In the genomic region with DNA sequence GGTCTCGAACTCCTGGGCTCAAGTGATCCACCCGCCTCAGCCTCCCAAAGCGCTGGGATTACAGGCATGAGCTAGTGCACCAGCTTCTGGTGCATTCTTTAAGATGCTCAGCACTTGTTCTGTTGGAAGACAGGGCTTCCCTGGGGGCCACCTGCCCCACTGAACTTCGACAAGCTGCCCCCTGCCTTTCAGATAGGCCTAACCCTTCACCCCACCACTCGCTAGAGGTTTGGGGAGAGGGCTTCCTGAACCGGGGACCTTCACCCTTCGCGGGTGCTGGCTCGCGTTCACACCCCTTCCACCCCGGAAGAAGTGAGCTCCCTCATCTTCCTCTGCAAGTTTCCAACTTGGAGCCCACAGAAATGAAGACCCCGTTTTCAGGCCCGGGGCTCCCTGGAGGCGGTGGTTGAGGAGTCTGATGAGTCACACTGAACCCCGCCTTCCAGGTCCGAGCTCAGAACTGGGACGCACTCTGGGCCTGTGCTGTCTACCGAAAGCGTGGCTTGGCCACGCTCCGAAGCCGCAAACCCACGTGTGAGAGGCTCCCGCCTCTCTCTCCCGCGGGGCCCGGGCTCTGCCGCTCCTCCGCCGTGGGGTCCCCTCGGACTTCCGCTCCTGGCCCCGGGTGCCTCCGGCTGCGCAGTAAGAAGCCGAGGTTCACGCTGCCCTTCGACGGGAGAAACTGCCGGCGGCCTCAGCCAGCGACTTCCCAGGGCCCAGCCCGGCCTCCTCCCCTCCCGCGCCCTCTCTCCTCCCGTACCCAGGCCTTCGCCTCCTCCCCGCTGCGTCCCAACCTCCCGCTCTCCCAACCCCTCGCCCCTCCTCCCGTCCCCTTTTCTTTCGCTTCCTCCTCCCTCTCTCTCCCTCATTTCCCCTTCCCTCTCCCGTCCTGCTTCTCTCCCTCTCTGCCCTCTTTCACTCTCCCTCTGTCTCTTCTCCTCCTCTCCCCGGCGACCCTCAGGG, we compare ENCODE assay signal across 8 cellular contexts. TPM values are rescaled to one million over a fixed set of nuclear protein-coding genes. Genes with fewer than 3 reads are reported as not detected.
DNase-seq lines count a peak whose midpoint lies in the region; ATAC-seq and TF ChIP-seq lines count a peak whose summit lies in the region.

No MANE protein-coding gene starts in this region.

- intact Hi-C loops in activated CD4-positive, alpha-beta T cell treated with anti-CD3 and anti-CD28 coated beads for 36 hours (cut with DNase I, micrococcal nuclease): no loop called here
- intact Hi-C loops in left colon (cut with DNase I, micrococcal nuclease): no loop called here

- ATAC-seq in GM19372 (IDR thresholded peaks at IDR 0.05; ENCODE audit: low read depth, unreplicated experiment) (peak; percentile 51), left colon (peak; percentile 75)
- peak; percentile 51 for ATAC-seq in activated CD4-positive, alpha-beta T cell treated with anti-CD3 and anti-CD28 coated beads for 36 hours

- H3K27me3 Mint-ChIP-seq in activated CD4-positive, alpha-beta T cell treated with anti-CD3 and anti-CD28 coated beads for 36 hours: peaks cover 8% of the 10 kb centered on the region

- CTCF ChIA-PET in activated CD4-positive, alpha-beta T cell treated with anti-CD3 and anti-CD28 coated beads for 36 hours (lab: Charles Lee): interaction anchor here (0.8 to 1.2 kb wide), 4 partner anchors 42 to 329 kb away, joined by 3 to 4 read pairs (median 3); no protein-coding TSS in a partner anchor

- no peaks in the 10 kb centered on the region for H3K9me3 Mint-ChIP-seq in activated CD4-positive, alpha-beta T cell treated with anti-CD3 and anti-CD28 coated beads for 36 hours (ENCODE audit: low read depth)

- POLR2A ChIA-PET in activated CD4-positive, alpha-beta T cell treated with anti-CD3 and anti-CD28 coated beads for 36 hours (lab: Charles Lee): no interaction called here

- TF ChIP-seq CTCF in choroid plexus epithelial cell (conservative IDR thresholded peaks at IDR 0.05; ENCODE audit: low read depth, low read length): no peak

- no peaks in the 10 kb centered on the region for H3K36me3 Mint-ChIP-seq in activated CD4-positive, alpha-beta T cell treated with anti-CD3 and anti-CD28 coated beads for 36 hours (ENCODE audit: low read depth)

- no peak overlapping the region for H3K27ac Mint-ChIP-seq in activated CD4-positive, alpha-beta T cell treated with anti-CD3 and anti-CD28 coated beads for 36 hours

- peak overlapping the region; percentile 11 for H3K4me3 Mint-ChIP-seq in activated CD4-positive, alpha-beta T cell treated with anti-CD3 and anti-CD28 coated beads for 36 hours

- DNase-seq in activated CD4-positive, alpha-beta T cell treated with anti-CD3 and anti-CD28 coated beads for 36 hours: peak; percentile 47
- peak; percentile 74 for DNase-seq in choroid plexus epithelial cell (ENCODE audit: low read depth)
- DNase-seq in left colon: peak; percentile 51 to 70
- peak; percentile 19 for DNase-seq in stimulated activated CD4-positive, alpha-beta T cell treated with anti-CD3 and anti-CD28 coated beads, Interleukin-4, amount 100 ng/mL, for 24 hours
- DNase-seq in dedifferentiated amniotic fluid mesenchymal stem cell (ENCODE audit: extremely low spot score): no peak
- DNase-seq in NCI-H1694 treated with DMSO at 0.1 percent for 48 hours (lab: John Stamatoyannopoulos, UW): no peak
- DNase-seq in NK-92 treated with Interleukin-12 subunit alpha and Interleukin-12 subunit beta, amount 100 ng/mL, for 24 hours (lab: John Stamatoyannopoulos, UW): no peak

- H3K4me3 ChIP-seq in choroid plexus epithelial cell (ENCODE audit: low read depth, low read length): peak overlapping the region; percentile 51

- peaks cover 15% of the 10 kb centered on the region for H3K4me1 Mint-ChIP-seq in activated CD4-positive, alpha-beta T cell treated with anti-CD3 and anti-CD28 coated beads for 36 hours

RNA-seq across cellular contexts. Expression of a gene that starts 47.5 kb away (rescaled TPM):
- total RNA-seq in activated CD4-positive, alpha-beta T cell treated with anti-CD3 and anti-CD28 coated beads for 36 hours: 10 to 100 TPM; 83.8 to 91.4 TPM
- 10 to 100 TPM; 67.8 to 92.6 TPM for total RNA-seq in left colon

Comparison
In these comparisons a context has a peak if more than half of its experiments do, and no peak if none do; other contexts are left out.
1. DNase-seq: peak in activated CD4-positive, alpha-beta T cell treated with anti-CD3 and anti-CD28 coated beads for 36 hours (single experiment), choroid plexus epithelial cell (single experiment), left colon (2 of 2) and stimulated activated CD4-positive, alpha-beta T cell treated with anti-CD3 and anti-CD28 coated beads, Interleukin-4, amount 100 ng/mL, for 24 hours (single experiment); none in dedifferentiated amniotic fluid mesenchymal stem cell (single experiment), NCI-H1694 treated with DMSO at 0.1 percent for 48 hours (single experiment) and NK-92 treated with Interleukin-12 subunit alpha and Interleukin-12 subunit beta, amount 100 ng/mL, for 24 hours (single experiment).
2. Peak in every context shown above with its lines, with median percentiles within 50 percentile points of each other: ATAC-seq.